In genomic region chr2:231665208-231665921, GRCh38 we compare ENCODE assay signal across 10 cellular contexts. TPM values are rescaled to one million over a fixed set of nuclear protein-coding genes. Genes with fewer than 3 reads are reported as not detected.
DNase-seq lines count a peak whose midpoint lies in the region; ATAC-seq and TF ChIP-seq lines count a peak whose summit lies in the region.
"Had no signal": no experiment of that assay in that cellular context is flagged by ENCODE, and none has a peak within 500 bp of the region (broad histone marks: within the 10 kb centered on the region; RNA-seq: fewer than 3 reads in every experiment).

No MANE protein-coding gene starts in this region.

- H3K4me1 ChIP-seq in Karpas-422 (ENCODE audit: low read length) = peaks cover 71% of the 10 kb centered on the region
- no peaks in the 10 kb centered on the region for H3K4me1 ChIP-seq in endodermal cell (ENCODE audit: control insufficient read depth, insufficient read depth, low read length)
- peaks cover 18% of the 10 kb centered on the region for H3K4me1 ChIP-seq in osteoblast (ENCODE audit: insufficient read depth, low read length)

- peak overlapping the region; percentile 100 for H3K27ac ChIP-seq in Karpas-422 (ENCODE audit: low read length)
- H3K27ac ChIP-seq in endodermal cell (ENCODE audit: low read depth, low read length) = no peak overlapping the region
- no peak overlapping the region for H3K27ac ChIP-seq in osteoblast (ENCODE audit: low read depth, low read length)

- no peaks in the 10 kb centered on the region for H4K20me1 ChIP-seq in Karpas-422 (ENCODE audit: insufficient read depth, low read depth, low read length)
- H4K20me1 ChIP-seq in osteoblast (ENCODE audit: insufficient read depth, low read length) = no peaks in the 10 kb centered on the region

- WGBS in endodermal cell (ENCODE audit: insufficient coverage in 1 of 2, insufficient read length in 1 of 2), 2 experiments = 94% methylated on average over 8 to 14 of the region's 14 CpGs

- no peak for ATAC-seq in GM19455 (IDR thresholded peaks at IDR 0.05; ENCODE audit: unreplicated experiment)

- peaks cover 9% of the 10 kb centered on the region for H3K27me3 Mint-ChIP-seq in endodermal cell (ENCODE audit: insufficient read depth)

- no peaks in the 10 kb centered on the region for H3K79me2 ChIP-seq in Karpas-422 (ENCODE audit: low read length)
- H3K79me2 ChIP-seq in osteoblast (ENCODE audit: insufficient read depth, low read length) = no peaks in the 10 kb centered on the region

- H3K9ac ChIP-seq in Karpas-422 (ENCODE audit: low read length) (peak overlapping the region; percentile 93), endodermal cell (ENCODE audit: extremely low read depth, low read length, poor library complexity, severe bottlenecking) (no peak overlapping the region)

- DNase-seq in AG10803 (ENCODE audit: low read depth) = no peak
- no peak for DNase-seq in Karpas-422
- peak; percentile 62 for DNase-seq in endodermal cell
- peak; percentile 62 for DNase-seq in osteoblast (ENCODE audit: insufficient read length, low spot score, missing footprints)
- no peak for DNase-seq in NCI-H526 treated with DMSO at 0.1 percent for 48 hours (lab: John Stamatoyannopoulos, UW)
- no peak for DNase-seq in NCI-H1694 treated with DMSO at 0.1 percent for 48 hours (lab: John Stamatoyannopoulos, UW)
- DNase-seq in posterior cingulate gyrus = no peak
- DNase-seq: DMS53, MM.1S had no signal

- H3K27ac Mint-ChIP-seq in endodermal cell = peak overlapping the region; percentile 80

- no peaks in the 10 kb centered on the region for H3K9me2 ChIP-seq in Karpas-422 (replicated peaks; ENCODE audit: insufficient read depth, low read length)

- intact Hi-C loops in posterior cingulate gyrus (cut with DNase I) = no loop called here

- H3K4me3 Mint-ChIP-seq in endodermal cell = peak overlapping the region; percentile 59

- H3K27me3 ChIP-seq in Karpas-422 (ENCODE audit: low read length) (no peaks in the 10 kb centered on the region), endodermal cell (ENCODE audit: control insufficient read depth, insufficient read depth, low read length, poor library complexity, severe bottlenecking) (no peaks in the 10 kb centered on the region), osteoblast (ENCODE audit: insufficient read depth, low read length) (no peaks in the 10 kb centered on the region)

- peaks cover 5% of the 10 kb centered on the region for H3K9me3 Mint-ChIP-seq in endodermal cell

- no peaks in the 10 kb centered on the region for H3K36me3 Mint-ChIP-seq in endodermal cell (ENCODE audit: low read depth)

- H3K4me1 Mint-ChIP-seq in endodermal cell = peaks cover 8% of the 10 kb centered on the region

- H2AFZ ChIP-seq in Karpas-422 (ENCODE audit: low read length) (no peak overlapping the region), osteoblast (ENCODE audit: low read length) (no peak overlapping the region)

- TF ChIP-seq CTCF in AG10803 (conservative IDR thresholded peaks at IDR 0.05; ENCODE audit: low read length) (no peak), endodermal cell (conservative IDR thresholded peaks at IDR 0.05) (no peak), osteoblast (IDR thresholded peaks at IDR 0.05; ENCODE audit: extremely low read depth, low read depth, low read length) (no peak)

- H3K4me3 ChIP-seq in AG10803 (ENCODE audit: low read length) (peak overlapping the region; percentile 72), Karpas-422 (ENCODE audit: low read length) (peak overlapping the region; percentile 78), endodermal cell (ENCODE audit: low read length) (no peak overlapping the region), osteoblast (ENCODE audit: insufficient read depth, low read length) (no peak overlapping the region)

- H3K4me2 ChIP-seq in Karpas-422 (ENCODE audit: low read depth, low read length, poor library complexity, severe bottlenecking) = peak overlapping the region; percentile 87
- H3K4me2 ChIP-seq in osteoblast (ENCODE audit: insufficient read depth, low read length) = no peak overlapping the region

- H3K36me3 ChIP-seq in Karpas-422 (ENCODE audit: insufficient read depth, low read length) (no peaks in the 10 kb centered on the region), endodermal cell (ENCODE audit: control insufficient read depth, insufficient read depth, low read length) (no peaks in the 10 kb centered on the region), osteoblast (ENCODE audit: insufficient read depth, low read length) (no peaks in the 10 kb centered on the region)

- no peaks in the 10 kb centered on the region for H3K9me3 ChIP-seq in Karpas-422 (ENCODE audit: low read length)
- no peaks in the 10 kb centered on the region for H3K9me3 ChIP-seq in endodermal cell (ENCODE audit: control insufficient read depth, low read length)
- no peaks in the 10 kb centered on the region for H3K9me3 ChIP-seq in osteoblast (ENCODE audit: low read depth, low read length)

RNA-seq across cellular contexts. Expression of gene PTMA, which starts 43.0 kb away (rescaled TPM):
- total RNA-seq in Karpas-422 (2014; rRNA removed; shearing (Covaris generic); ENCODE audit: low replicate concordance) = 1,532 and 1,657 TPM in 2 replicates
- total RNA-seq in endodermal cell (1,000 to 10,000 TPM; 1,233 to 1,450 TPM), osteoblast (459 and 545 TPM in 2 replicates)
- polyA plus RNA-seq in endodermal cell (2013, experiment 1 of 2) = 1,679 TPM
- polyA plus RNA-seq in endodermal cell (2013, experiment 2 of 2) = 1,712 TPM

Comparison
In these comparisons a context has a peak if more than half of its experiments do, and no peak if none do; other contexts are left out.
1. DNase-seq: peak in endodermal cell (single experiment) and osteoblast (single experiment); none in AG10803 (single experiment), Karpas-422 (single experiment), NCI-H526 treated with DMSO at 0.1 percent for 48 hours (single experiment), NCI-H1694 treated with DMSO at 0.1 percent for 48 hours (single experiment) and posterior cingulate gyrus (0 of 10).
2. H3K4me3 ChIP-seq: peak in AG10803 (single experiment) and Karpas-422 (single experiment); none in endodermal cell (single experiment) and osteoblast (single experiment).